17 cellular contexts compared by ENCODE assay signal in the genomic region with DNA sequence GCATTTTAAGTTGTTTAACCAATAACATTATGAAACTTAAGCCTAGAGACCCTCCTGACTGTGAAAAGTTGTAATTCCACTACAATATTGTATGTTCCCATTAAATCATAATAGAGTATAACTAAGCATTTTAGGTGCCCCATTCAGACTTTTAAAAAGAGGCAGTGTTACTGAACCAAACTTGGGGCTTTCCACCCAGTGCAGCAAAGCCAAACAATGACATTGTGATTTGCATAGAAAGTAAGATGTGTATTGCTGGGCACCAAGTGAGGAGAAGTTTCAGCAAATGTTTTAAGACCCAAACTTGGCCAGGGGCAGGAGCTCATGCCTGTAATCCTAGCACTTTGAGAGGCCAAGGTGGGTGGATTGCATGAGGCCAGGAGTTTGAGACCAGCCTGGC.
A peak's percentile ranks its signal among the peaks of the same experiment; 100 is the strongest.
DNase-seq lines count a peak whose midpoint lies in the region; ATAC-seq and TF ChIP-seq lines count a peak whose summit lies in the region.
"Had no signal": no experiment of that assay in that cellular context is flagged by ENCODE, and none has a peak within 500 bp of the region (broad histone marks: within the 10 kb centered on the region; RNA-seq: fewer than 3 reads in every experiment).

No MANE protein-coding gene starts in this region.

- no peaks in the 10 kb centered on the region for H3K79me2 ChIP-seq in OCI-LY3 (ENCODE audit: low read length)

- peak overlapping the region; percentile 17; the same call in 1 of the 2 replicates for H3K9ac ChIP-seq in OCI-LY3 (ENCODE audit: low read length)
- H3K9ac ChIP-seq: BLaER1 treated with 17β-estradiol and CSF1 and Interleukin-3, amounts not matched to agents 10 nM and 100 nM had no signal

- H3K4me3 ChIP-seq in OCI-LY3 (ENCODE audit: low read length), result peak overlapping the region; percentile 23; the same call in 1 of the 2 replicates
- no peak overlapping the region for H3K4me3 ChIP-seq in adrenal gland
- H3K4me3 ChIP-seq: A549; BLaER1 treated with 17β-estradiol and CSF1 and Interleukin-3, amounts not matched to agents 10 nM and 100 nM; SK-N-MC had no signal

- peak overlapping the region; percentile 61 for H3K27ac ChIP-seq in OCI-LY3 (ENCODE audit: low read length)
- no peak overlapping the region for H3K27ac ChIP-seq in adrenal gland
- H3K27ac ChIP-seq: A549, SK-N-MC had no signal

- H3K9me3 Mint-ChIP-seq in mesothelial cell of epicardium, result peaks cover 11% of the 10 kb centered on the region

- H3K4me3 Mint-ChIP-seq in mesothelial cell of epicardium, result no peak overlapping the region
- H3K4me3 Mint-ChIP-seq: CD8-positive, alpha-beta memory T cell had no signal

- ATAC-seq in GM18867 (IDR thresholded peaks at IDR 0.05; ENCODE audit: unreplicated experiment) (peak; percentile 39), GM19468 (IDR thresholded peaks at IDR 0.05; ENCODE audit: extremely low read depth, unreplicated experiment) (peak; percentile 39), HG02870 (IDR thresholded peaks at IDR 0.05; ENCODE audit: unreplicated experiment) (peak; percentile 44)
- ATAC-seq: A549, HCT116 had no signal

- H3K27ac Mint-ChIP-seq in mesothelial cell of epicardium, result no peak overlapping the region
- H3K27ac Mint-ChIP-seq: CD8-positive, alpha-beta memory T cell had no signal

- H3K27me3 ChIP-seq in OCI-LY3 (ENCODE audit: low read depth, low read length), result no peaks in the 10 kb centered on the region
- H3K27me3 ChIP-seq in adrenal gland, result no peaks in the 10 kb centered on the region
- H3K27me3 ChIP-seq: BLaER1 treated with 17β-estradiol and CSF1 and Interleukin-3, amounts not matched to agents 10 nM and 100 nM had no signal

- no peaks in the 10 kb centered on the region for H3K4me1 Mint-ChIP-seq in mesothelial cell of epicardium
- H3K4me1 Mint-ChIP-seq: CD8-positive, alpha-beta memory T cell had no signal

- no peak for TF ChIP-seq POLR2A in adrenal gland (IDR thresholded peaks at IDR 0.05)

- peak overlapping the region; percentile 59 for H3K4me2 ChIP-seq in OCI-LY3 (ENCODE audit: low read length)
- H3K4me2 ChIP-seq: A549 had no signal

- peaks cover 6% of the 10 kb centered on the region for H3K27me3 Mint-ChIP-seq in mesothelial cell of epicardium (ENCODE audit: low read depth)
- H3K27me3 Mint-ChIP-seq: CD8-positive, alpha-beta memory T cell had no signal

- H3K4me1 ChIP-seq in OCI-LY3 (ENCODE audit: low read length) (peaks cover 19% of the 10 kb centered on the region), adrenal gland (replicated peaks in 1 of 2) (no peaks in the 10 kb centered on the region)
- H3K4me1 ChIP-seq: A549 had no signal

- H3K9me3 ChIP-seq in OCI-LY3 (ENCODE audit: insufficient read depth, low read length) (no peaks in the 10 kb centered on the region), adrenal gland (replicated peaks in 1 of 3) (no peaks in the 10 kb centered on the region)
- H3K9me3 ChIP-seq: A549 had no signal

- no peak overlapping the region for H2AFZ ChIP-seq in OCI-LY3 (ENCODE audit: low read depth, low read length)

- TF ChIP-seq CTCF in OCI-LY3 (IDR thresholded peaks at IDR 0.05; ENCODE audit: low read depth, low read length), result no peak
- TF ChIP-seq CTCF in adrenal gland (IDR thresholded peaks at IDR 0.05), result no peak
- TF ChIP-seq CTCF in mesothelial cell of epicardium (IDR thresholded peaks at IDR 0.05; ENCODE audit: unreplicated experiment), result no peak

- no peaks in the 10 kb centered on the region for H3K36me3 Mint-ChIP-seq in mesothelial cell of epicardium
- H3K36me3 Mint-ChIP-seq: CD8-positive, alpha-beta memory T cell had no signal

- no peaks in the 10 kb centered on the region for H3K36me3 ChIP-seq in OCI-LY3 (replicated peaks; ENCODE audit: low read depth, low read length)
- no peaks in the 10 kb centered on the region for H3K36me3 ChIP-seq in adrenal gland (replicated peaks in 1 of 2)
- H3K36me3 ChIP-seq: BLaER1 treated with 17β-estradiol and CSF1 and Interleukin-3, amounts not matched to agents 10 nM and 100 nM had no signal

- no peak for DNase-seq in NCI-H1092 treated with DMSO at 0.1 percent for 48 hours (lab: John Stamatoyannopoulos, UW)
- no peak for DNase-seq in mucosa of gallbladder (ENCODE audit: low spot score)
- no peak for DNase-seq in adrenal gland
- no peak for DNase-seq in mesothelial cell of epicardium (ENCODE audit: low spot score in 2 of 2, unreplicated experiment in 2 of 2)
- DNase-seq: CD8-positive, alpha-beta memory T cell; DMS79 treated with DMSO at 0.1 percent for 48 hours; NCI-H1105; NCI-H1694; NCI-H510A treated with DMSO at 0.1 percent for 48 hours had no signal

- intact Hi-C loops in adrenal gland (cut with DNase I), result no loop called here

- no peaks in the 10 kb centered on the region for H4K20me1 ChIP-seq in OCI-LY3 (ENCODE audit: insufficient read depth, low read length)
- H4K20me1 ChIP-seq: BLaER1 treated with 17β-estradiol and CSF1 and Interleukin-3, amounts not matched to agents 10 nM and 100 nM had no signal
